ENCODE assay signal across 13 cellular contexts in genomic region chr12:10220398-10221077, GRCh38. TPM values are rescaled to one million over a fixed set of nuclear protein-coding genes. Genes with fewer than 3 reads are reported as not detected.
DNase-seq lines count a peak whose midpoint lies in the region; ATAC-seq, FAIRE-seq and TF ChIP-seq lines count a peak whose summit lies in the region.
"Had no signal": no experiment of that assay in that cellular context is flagged by ENCODE, and none has a peak within 500 bp of the region (broad histone marks: within the 10 kb centered on the region; RNA-seq: fewer than 3 reads in every experiment).

No MANE protein-coding gene starts in this region.

- BruUV-seq in HepG2 (replicated peaks; lab: Mats Ljungman, UMichigan): no TSS peak

- 93% methylated on average over 8 of the region's 8 CpGs for WGBS in HepG2 (ENCODE audit: low lambda C conversion rate)

- peaks cover 73 to 74% of the 10 kb centered on the region in 2 donors for H3K36me3 Mint-ChIP-seq in CD14-positive monocyte

- H3K4me3 ChIP-seq in coronary artery (peak overlapping the region; percentile 18), HepG2 (replicated peaks in 1 of 3; ENCODE audit: insufficient read depth in 1 of 3, low read depth in 2 of 3, low read length in 3 of 3) (no peak overlapping the region)
- H3K4me3 ChIP-seq: GM23338 had no signal

- no peak for TF ChIP-seq CTCF in coronary artery (IDR thresholded peaks at IDR 0.05)
- TF ChIP-seq CTCF in HepG2 (CRISPR knock-in tag; IDR thresholded peaks at IDR 0.05): no peak
- TF ChIP-seq CTCF in CD14-positive monocyte (IDR thresholded peaks at IDR 0.05): no peak

- H3K27ac ChIP-seq in coronary artery: peak overlapping the region; percentile 62 to 83
- H3K27ac ChIP-seq in HepG2 (ENCODE audit: extremely low read length, insufficient read depth, low read length): no peak overlapping the region
- H3K27ac ChIP-seq in substantia nigra (ENCODE audit: low read depth, low read length, poor library complexity, severe bottlenecking): peak overlapping the region; percentile 47

- intact Hi-C loops in HepG2 (cut with micrococcal nuclease; ENCODE audit: unreplicated experiment): no loop called here
- intact Hi-C loops in CD14-positive monocyte (cut with micrococcal nuclease): no loop called here

- POLR2A ChIA-PET in HepG2 (lab: Yijun Ruan, JAX): no interaction called here

- H4K20me1 ChIP-seq in HepG2 (ENCODE audit: insufficient read depth, low read length): no peaks in the 10 kb centered on the region

- no peaks in the 10 kb centered on the region for H3K79me2 ChIP-seq in HepG2 (ENCODE audit: insufficient read depth, low read length)

- H3K4me2 ChIP-seq in HepG2 (ENCODE audit: low read depth, low read length): no peak overlapping the region
- H3K4me2 ChIP-seq: GM23338 had no signal

- H3K27me3 ChIP-seq in HepG2 (ENCODE audit: control insufficient read depth in 1 of 2, insufficient read depth in 2 of 2, low read length in 2 of 2): no peaks in the 10 kb centered on the region

- H3K9me3 Mint-ChIP-seq in CD14-positive monocyte: peaks cover 0 to 3% (median 0%) of the 10 kb centered on the region in 7 donors
- H3K9me3 Mint-ChIP-seq: GM23338 had no signal

- H3K4me1 Mint-ChIP-seq in CD14-positive monocyte: peaks cover 2% of the 10 kb centered on the region

- H3K4me3 Mint-ChIP-seq in CD14-positive monocyte: no peak overlapping the region
- H3K4me3 Mint-ChIP-seq: GM23338 had no signal

- no peak for DNase-seq in coronary artery (ENCODE audit: low spot score)
- no peak for DNase-seq in HepG2 (ENCODE audit: low spot score)
- peak in 21 of 49 donors; percentile 5 to 62 (median 20) for DNase-seq in substantia nigra (lab: John Stamatoyannopoulos, UW)
- no peak for DNase-seq in CD14-positive monocyte (ENCODE audit: low spot score)
- DNase-seq in NCI-H526 treated with DMSO at 0.1 percent for 48 hours (lab: John Stamatoyannopoulos, UW): no peak
- DNase-seq in NCI-H774 (lab: John Stamatoyannopoulos, UW): no peak
- DNase-seq in T-helper 9 cell: no peak

- no peak for FAIRE-seq in HepG2 (lab: Jason Lieb, UNC)
- FAIRE-seq: G401.6 had no signal

- no peak overlapping the region for H3K9ac ChIP-seq in HepG2 (ENCODE audit: insufficient read depth, low read depth, low read length)

- H3K4me1 ChIP-seq in HepG2 (ENCODE audit: insufficient read depth, low read length): no peaks in the 10 kb centered on the region

- in situ Hi-C loops in HepG2 (cut with HindIII; ENCODE audit: extremely low pct_ligation_motif_present, low pct_unique_long_range_greater_than_20kb): no loop called here

- no peak for TF ChIP-seq POLR2A in HepG2 (IDR thresholded peaks at IDR 0.05; ENCODE audit: insufficient read depth in 1 of 2, low read depth in 2 of 2, low read length in 2 of 2)

- no peaks in the 10 kb centered on the region for H3K9me3 ChIP-seq in HepG2 (ENCODE audit: low read length)

- TF ChIP-seq RAD21 in Ishikawa (IDR thresholded peaks at IDR 0.05; ENCODE audit: low read depth): no peak
- no peak for TF ChIP-seq RAD21 in HepG2 (CRISPR knock-in tag; IDR thresholded peaks at IDR 0.05)

- TF ChIP-seq EP300 in Ishikawa (IDR thresholded peaks at IDR 0.05; ENCODE audit: borderline replicate concordance) (no peak), HepG2 (IDR thresholded peaks at IDR 0.05; ENCODE audit: low read depth in 2 of 2, low read length in 2 of 2) (no peak), HepG2 (CRISPR knock-in tag; IDR thresholded peaks at IDR 0.05; ENCODE audit: borderline replicate concordance) (no peak)

- peak overlapping the region in 1 of 7 donors; percentile 13 for H3K27ac Mint-ChIP-seq in CD14-positive monocyte
- H3K27ac Mint-ChIP-seq: GM23338 had no signal

- ATAC-seq in HepG2: no peak
- ATAC-seq: activated CD4-positive, CD25-positive, alpha-beta regulatory T cell treated with anti-CD3 and anti-CD28 coated beads, Interleukin-2, amount 50 U/mL, for 24 hours; GM23338 had no signal

- peaks cover 1 to 21% of the 10 kb centered on the region in 2 experiments; a peak in 3 of 5 replicates for H3K36me3 ChIP-seq in HepG2 (replicated peaks in 1 of 2; ENCODE audit: control insufficient read depth in 1 of 2, insufficient read depth in 2 of 2, low read length in 2 of 2)

- H2AFZ ChIP-seq in HepG2 (ENCODE audit: low read length): no peak overlapping the region
- H2AFZ ChIP-seq: GM23338 had no signal

- CTCF ChIA-PET in HepG2 (lab: Yijun Ruan, JAX; ENCODE audit: low intra/inter-chr PET ratio, low total read pairs): no interaction called here

- H3K27me3 Mint-ChIP-seq in CD14-positive monocyte (ENCODE audit: low read depth in 3 of 3): peaks cover 0 to 1% (median 0%) of the 10 kb centered on the region in 3 donors

RNA-seq across cellular contexts. Expression of gene GABARAPL1, which starts 7.9 kb away (rescaled TPM):
- total RNA-seq in HepG2 (2016; rRNA removed; fragmentation: Illumina TruSeq; extraction: Trizol): 7.9 and 8.1 TPM in 2 replicates
- total RNA-seq in HepG2 (2016; cell fraction: cytosol; rRNA removed; fragmentation: Illumina TruSeq; extraction: Trizol; ENCODE audit: low read depth): 1.2 and 2.7 TPM in 2 replicates
- 6.8 and 8.2 TPM in 2 replicates for total RNA-seq in HepG2 (2016; cell fraction: insoluble cytoplasmic fraction; rRNA removed; fragmentation: Illumina TruSeq; extraction: Trizol)
- total RNA-seq in HepG2 (2016; cell fraction: membrane; rRNA removed; fragmentation: Illumina TruSeq; extraction: Trizol): 3.7 and 3.8 TPM in 2 replicates
- total RNA-seq in HepG2 (2016; cell fraction: nucleus; rRNA removed; fragmentation: Illumina TruSeq; extraction: Trizol): 7.5 and 9.5 TPM in 2 replicates
- polyA plus RNA-seq in HepG2 (2011; rRNA removed) (26.1 and 28.1 TPM in 2 replicates), CD14-positive monocyte (10 to 100 TPM; 13.1 to 15.5 TPM)
- polyA plus RNA-seq in HepG2 (2011; cell fraction: cytosol; rRNA removed): 12.7 and 20.6 TPM in 2 replicates
- 18.1 and 27.4 TPM in 2 replicates for polyA plus RNA-seq in HepG2 (2011; cell fraction: nucleus; rRNA removed)
- 30.3 and 43.8 TPM in 2 replicates for polyA plus RNA-seq in HepG2 (2012)
- polyA plus RNA-seq in HepG2 (2016; cell fraction: cytosol; fragmentation: Illumina TruSeq; extraction: Trizol; ENCODE audit: low read depth): 1.2 and 1.3 TPM in 2 replicates
- 8.5 and 10.9 TPM in 2 replicates for polyA plus RNA-seq in HepG2 (2016; cell fraction: insoluble cytoplasmic fraction; fragmentation: Illumina TruSeq; extraction: Trizol; ENCODE audit: low read depth)
- 2.4 and 2.8 TPM in 2 replicates for polyA plus RNA-seq in HepG2 (2016; cell fraction: membrane; fragmentation: Illumina TruSeq; extraction: Trizol; ENCODE audit: low read depth)
- polyA plus RNA-seq in HepG2 (2016; cell fraction: nucleus; fragmentation: Illumina TruSeq; extraction: Trizol; ENCODE audit: insufficient read depth, low read depth): 8.0 and 9.3 TPM in 2 replicates
- polyA minus RNA-seq in HepG2 (2011; rRNA and poly(A)+ RNA removed; ENCODE audit: low replicate concordance): 14.5 and 98.1 TPM in 2 replicates
- 10.8 and 14.2 TPM in 2 replicates for polyA minus RNA-seq in HepG2 (2011; cell fraction: cytosol; rRNA and poly(A)+ RNA removed)
- polyA minus RNA-seq in HepG2 (2011; cell fraction: nucleus; rRNA and poly(A)+ RNA removed): 17.0 and 23.5 TPM in 2 replicates

RNA-seq across cellular contexts. Expression of gene TMEM52B, which starts 41.7 kb away (rescaled TPM):
- not detected in 2 replicates for total RNA-seq in HepG2 (2016; rRNA removed; fragmentation: Illumina TruSeq; extraction: Trizol)
- not detected in 2 replicates for total RNA-seq in HepG2 (2016; cell fraction: cytosol; rRNA removed; fragmentation: Illumina TruSeq; extraction: Trizol; ENCODE audit: low read depth)
- not detected in 2 replicates for total RNA-seq in HepG2 (2016; cell fraction: insoluble cytoplasmic fraction; rRNA removed; fragmentation: Illumina TruSeq; extraction: Trizol)
- total RNA-seq in HepG2 (2016; cell fraction: membrane; rRNA removed; fragmentation: Illumina TruSeq; extraction: Trizol): not detected in 2 replicates
- not detected in 2 replicates for total RNA-seq in HepG2 (2016; cell fraction: nucleus; rRNA removed; fragmentation: Illumina TruSeq; extraction: Trizol)
- polyA plus RNA-seq in HepG2 (2011; rRNA removed) (not detected in 2 replicates), CD14-positive monocyte (under 1 TPM; 0.54 to 0.58 TPM)
- not detected in 2 replicates for polyA plus RNA-seq in HepG2 (2011; cell fraction: cytosol; rRNA removed)
- not detected in 2 replicates for polyA plus RNA-seq in HepG2 (2011; cell fraction: nucleus; rRNA removed)
- polyA plus RNA-seq in HepG2 (2012): not detected in 2 replicates
- not detected in 2 replicates for polyA plus RNA-seq in HepG2 (2016; cell fraction: cytosol; fragmentation: Illumina TruSeq; extraction: Trizol; ENCODE audit: low read depth)
- not detected in 2 replicates for polyA plus RNA-seq in HepG2 (2016; cell fraction: insoluble cytoplasmic fraction; fragmentation: Illumina TruSeq; extraction: Trizol; ENCODE audit: low read depth)
- polyA plus RNA-seq in HepG2 (2016; cell fraction: membrane; fragmentation: Illumina TruSeq; extraction: Trizol; ENCODE audit: low read depth): not detected in 2 replicates
- polyA plus RNA-seq in HepG2 (2016; cell fraction: nucleus; fragmentation: Illumina TruSeq; extraction: Trizol; ENCODE audit: insufficient read depth, low read depth): not detected in 2 replicates
- 8.1 TPM in 1 of 2 replicates, not detected in the other for polyA minus RNA-seq in HepG2 (2011; rRNA and poly(A)+ RNA removed; ENCODE audit: low replicate concordance)
- polyA minus RNA-seq in HepG2 (2011; cell fraction: cytosol; rRNA and poly(A)+ RNA removed): not detected in 2 replicates
- not detected in 2 replicates for polyA minus RNA-seq in HepG2 (2011; cell fraction: nucleus; rRNA and poly(A)+ RNA removed)
- total RNA-seq: GM23338, HT1080 had no signal
- polyA plus RNA-seq: GM23338, neural cell had no signal

RNA-seq across cellular contexts. Expression of gene OLR1, which starts 48.6 kb away (rescaled TPM):
- not detected in 2 replicates for total RNA-seq in HepG2 (2016; rRNA removed; fragmentation: Illumina TruSeq; extraction: Trizol)
- total RNA-seq in HepG2 (2016; cell fraction: cytosol; rRNA removed; fragmentation: Illumina TruSeq; extraction: Trizol; ENCODE audit: low read depth): not detected in 2 replicates
- total RNA-seq in HepG2 (2016; cell fraction: insoluble cytoplasmic fraction; rRNA removed; fragmentation: Illumina TruSeq; extraction: Trizol): not detected in 2 replicates
- total RNA-seq in HepG2 (2016; cell fraction: membrane; rRNA removed; fragmentation: Illumina TruSeq; extraction: Trizol): not detected in 2 replicates
- not detected in 2 replicates for total RNA-seq in HepG2 (2016; cell fraction: nucleus; rRNA removed; fragmentation: Illumina TruSeq; extraction: Trizol)
- polyA plus RNA-seq in HepG2 (2011; rRNA removed) (not detected in 2 replicates), CD14-positive monocyte (under 1 TPM; 0.88 to 0.99 TPM)
- 0.04 TPM in 1 of 2 replicates, not detected in the other for polyA plus RNA-seq in HepG2 (2011; cell fraction: cytosol; rRNA removed)
- not detected in 2 replicates for polyA plus RNA-seq in HepG2 (2011; cell fraction: nucleus; rRNA removed)
- not detected in 2 replicates for polyA plus RNA-seq in HepG2 (2012)
- not detected in 2 replicates for polyA plus RNA-seq in HepG2 (2016; cell fraction: cytosol; fragmentation: Illumina TruSeq; extraction: Trizol; ENCODE audit: low read depth)
- not detected in 2 replicates for polyA plus RNA-seq in HepG2 (2016; cell fraction: insoluble cytoplasmic fraction; fragmentation: Illumina TruSeq; extraction: Trizol; ENCODE audit: low read depth)
- polyA plus RNA-seq in HepG2 (2016; cell fraction: membrane; fragmentation: Illumina TruSeq; extraction: Trizol; ENCODE audit: low read depth): not detected in 2 replicates
- polyA plus RNA-seq in HepG2 (2016; cell fraction: nucleus; fragmentation: Illumina TruSeq; extraction: Trizol; ENCODE audit: insufficient read depth, low read depth): not detected in 2 replicates
- 38.5 TPM in 1 of 2 replicates, not detected in the other for polyA minus RNA-seq in HepG2 (2011; rRNA and poly(A)+ RNA removed; ENCODE audit: low replicate concordance)
- 0.59 and 0.62 TPM in 2 replicates for polyA minus RNA-seq in HepG2 (2011; cell fraction: cytosol; rRNA and poly(A)+ RNA removed)
- 0.52 TPM in 1 of 2 replicates, not detected in the other for polyA minus RNA-seq in HepG2 (2011; cell fraction: nucleus; rRNA and poly(A)+ RNA removed)
- total RNA-seq: GM23338, HT1080 had no signal
- polyA plus RNA-seq: GM23338, neural cell had no signal
